Comparison of ENCODE assay signal across 8 cellular contexts in genomic region chr14:60091550-60092511, GRCh38. TPM values are rescaled to one million over a fixed set of nuclear protein-coding genes. Genes with fewer than 3 reads are reported as not detected.
DNase-seq lines count a peak whose midpoint lies in the region; ATAC-seq and TF ChIP-seq lines count a peak whose summit lies in the region.

Gene PCNX4, plus strand, starts transcription at chr14:60091923. Its CDS starts 15,716 bp downstream, at chr14:60107639.

- peaks cover 4 to 14% of the 10 kb centered on the region in 2 experiments; a peak in 3 of 4 replicates for H3K79me1 ChIP-seq in IMR-90 (ENCODE audit: low read depth in 1 of 2, low read length in 2 of 2)

- H3K9me1 ChIP-seq in IMR-90 (ENCODE audit: insufficient read depth, low read length), result peaks cover 7% of the 10 kb centered on the region

- H2AK5ac ChIP-seq in IMR-90 (ENCODE audit: low read depth, low read length), result peak within 1 kb of the TSS; percentile 88

- peak within 1 kb of the TSS; percentile 94 for H3K18ac ChIP-seq in IMR-90 (ENCODE audit: low read depth, low read length)

- in situ Hi-C loops in IMR-90 (cut with MboI; ENCODE audit: low sequenced_read_pairs), result loop anchor here (5.0 to 25.0 kb wide), 2 partner anchors 70 to 605 kb away; partner anchors contain the start of genes JKAMP and L3HYPDH

- H4K91ac ChIP-seq in IMR-90 (ENCODE audit: insufficient read depth, low read depth, low read length), result peak within 1 kb of the TSS; percentile 98

- CTCF ChIA-PET in IMR-90 (lab: Yijun Ruan, JAX), result interaction anchor here (1.5 kb wide), 1 partner anchor 92 kb away, joined by 5 read pairs; no protein-coding TSS in a partner anchor
- CTCF ChIA-PET in PC-3 (lab: Charles Lee), result interaction anchor here (0.5 to 1.0 kb wide), 5 partner anchors 12 to 515 kb away, joined by 3 to 6 read pairs (median 3); no protein-coding TSS in a partner anchor

- peak within 1 kb of the TSS; percentile 96 for H2BK5ac ChIP-seq in IMR-90 (ENCODE audit: low read depth, low read length, poor library complexity, severe bottlenecking)

- H3K9ac ChIP-seq in IMR-90 (ENCODE audit: low read depth, low read length), result peak within 1 kb of the TSS; percentile 94
- H3K9ac ChIP-seq in PC-3 (ENCODE audit: low read length), result peak within 1 kb of the TSS; percentile 86

- H2AFZ ChIP-seq in IMR-90 (replicated peaks; ENCODE audit: low read length, poor library complexity) (peak within 1 kb of the TSS; percentile 84), PC-3 (ENCODE audit: low read length) (peak within 1 kb of the TSS; percentile 95)

- H4K5ac ChIP-seq in IMR-90 (ENCODE audit: low read depth, low read length), result peak within 1 kb of the TSS; percentile 94

- H3K4ac ChIP-seq in IMR-90 (ENCODE audit: low read depth, low read length), result peak within 1 kb of the TSS; percentile 94

- peak; percentile 96 for TF ChIP-seq POLR2A in IMR-90 (IDR thresholded peaks at IDR 0.05; ENCODE audit: low read depth, low read length)

- intact Hi-C loops in IMR-90 (cut with micrococcal nuclease) (loop anchor here (1.0 to 10.0 kb wide), 4 partner anchors 60 to 155 kb away; partner anchors contain the start of genes DHRS7 and PPM1A), PC-3 (cut with micrococcal nuclease) (loop anchor here (1.0 kb wide), 7 partner anchors 28 to 157 kb away; partner anchors contain the start of genes DHRS7 and PPM1A), mucosa of descending colon (cut with DNase I, micrococcal nuclease) (loop anchor here in 1 of 2 donors (10.0 kb wide), 1 partner anchor 153 kb away; the partner anchor contains the start of gene PPM1A)

- no TSS peak for BruUV-seq in IMR-90 (replicated peaks; lab: Mats Ljungman, UMichigan)
- BruUV-seq in PC-3 (replicated peaks; lab: Mats Ljungman, UMichigan), result TSS peak; percentile 91

- TF ChIP-seq RAD21 in IMR-90 (IDR thresholded peaks at IDR 0.05; ENCODE audit: low read length), result no peak

- no peaks in the 10 kb centered on the region for H3K36me3 ChIP-seq in IMR-90 (ENCODE audit: control insufficient read depth, insufficient read depth, low read length)
- no peaks in the 10 kb centered on the region; the same call in 1 of the 2 replicates for H3K36me3 ChIP-seq in PC-3 (ENCODE audit: low read depth, low read length)
- no peaks in the 10 kb centered on the region for H3K36me3 ChIP-seq in mucosa of descending colon (ENCODE audit: low read depth)

- H3K27me3 ChIP-seq in IMR-90 (ENCODE audit: control insufficient read depth, insufficient read depth, low read length), result no peaks in the 10 kb centered on the region
- no peaks in the 10 kb centered on the region for H3K27me3 ChIP-seq in PC-3 (ENCODE audit: low read length)

- no peaks in the 10 kb centered on the region for H3K9me2 ChIP-seq in PC-3 (replicated peaks; ENCODE audit: low read length)

- peaks cover 9% of the 10 kb centered on the region; the same call in 1 of the 2 replicates for H4K20me1 ChIP-seq in IMR-90 (ENCODE audit: insufficient read depth, low read length)
- peaks cover 17% of the 10 kb centered on the region for H4K20me1 ChIP-seq in PC-3 (ENCODE audit: low read length)

- DNase-seq in DMS 273 (lab: John Stamatoyannopoulos, UW; ENCODE audit: unreplicated experiment) (peak; percentile 100), IMR-90 (peak; percentile 98), PC-3 (peak; percentile 100), activated T-cell treated with anti-CD3 and anti-CD28 coated beads for 48 hours (ENCODE audit: low read depth) (peak; percentile 86), epithelial cell of prostate (ENCODE audit: low read depth, low spot score) (peak; percentile 92), mucosa of descending colon (peak; percentile 95 to 98 (median 98))
- peak; percentile 87 for DNase-seq in stimulated activated CD8-positive, alpha-beta memory T cell treated with anti-CD3 and anti-CD28 coated beads, Interleukin-4, amount 100 ng/mL, for 24 hours (ENCODE audit: low read depth)

- no peaks in the 10 kb centered on the region for H3F3A ChIP-seq in PC-3 (ENCODE audit: low read length, unreplicated experiment)

- no peaks in the 10 kb centered on the region for H3K9me3 ChIP-seq in IMR-90 (ENCODE audit: control insufficient read depth, insufficient read depth, low read length)
- H3K9me3 ChIP-seq in PC-3 (ENCODE audit: low read length), result no peaks in the 10 kb centered on the region
- H3K9me3 ChIP-seq in mucosa of descending colon, result no peaks in the 10 kb centered on the region

- peak within 1 kb of the TSS; percentile 99 for H2BK15ac ChIP-seq in IMR-90 (ENCODE audit: low read depth, low read length)

- H4K8ac ChIP-seq in IMR-90 (ENCODE audit: low read depth in 2 of 2, low read length in 2 of 2), result peak within 1 kb of the TSS; percentile 97

- H3K23ac ChIP-seq in IMR-90 (ENCODE audit: low read depth, low read length), result peak within 1 kb of the TSS; percentile 97

- peaks cover 47% of the 10 kb centered on the region for H3K79me2 ChIP-seq in PC-3 (ENCODE audit: low read length)

- TF ChIP-seq CTCF in IMR-90 (conservative IDR thresholded peaks at IDR 0.05; ENCODE audit: low read depth, low read length) (no peak), PC-3 (conservative IDR thresholded peaks at IDR 0.05; ENCODE audit: low read depth, low read length) (no peak), mucosa of descending colon (IDR thresholded peaks at IDR 0.05) (no peak)

- H3K4me2 ChIP-seq in IMR-90 (ENCODE audit: low read depth, low read length) (peak within 1 kb of the TSS; percentile 89), PC-3 (ENCODE audit: low read length) (peak within 1 kb of the TSS; percentile 85)

- 0% methylated on average over 57 of the region's 88 CpGs; no CpG with 5 or more reads in 1 of the 2 experiments for WGBS in IMR-90 (ENCODE audit: extremely low coverage in 2 of 2, insufficient read length in 1 of 2), 2 experiments

- peak within 1 kb of the TSS; percentile 79 for H2BK120ac ChIP-seq in IMR-90 (ENCODE audit: low read depth, low read length)

- dilution Hi-C loops in IMR-90 (cut with HindIII; ENCODE audit: low sequenced_read_pairs, unreplicated experiment), result no loop called here

- POLR2A ChIA-PET in IMR-90 (lab: Charles Lee; ENCODE audit: unreplicated experiment) (no interaction called here), PC-3 (lab: Charles Lee; ENCODE audit: unreplicated experiment) (interaction anchor here (0.6 to 1.4 kb wide), 10 partner anchors 10 to 555 kb away, joined by 3 to 23 read pairs (median 5); partner anchors contain the start of genes DHRS7 and PPM1A)

- H2BK20ac ChIP-seq in IMR-90 (ENCODE audit: low read depth, low read length), result peak within 1 kb of the TSS; percentile 48; the same call in 1 of the 2 replicates

- H3K56ac ChIP-seq in IMR-90 (ENCODE audit: extremely low read depth, insufficient read depth, low read length), result peak within 1 kb of the TSS; percentile 98

- peak within 1 kb of the TSS; percentile 95 for H2AK9ac ChIP-seq in IMR-90 (replicated peaks; ENCODE audit: low read depth, low read length, poor library complexity)

- H3K27ac ChIP-seq in IMR-90 (ENCODE audit: insufficient read depth, low read length) (peak within 1 kb of the TSS; percentile 97), PC-3 (ENCODE audit: low read length) (peak within 1 kb of the TSS; percentile 85), epithelial cell of prostate (peak within 1 kb of the TSS; percentile 97)

- H3K14ac ChIP-seq in IMR-90 (replicated peaks; ENCODE audit: low read depth, low read length), result peak within 1 kb of the TSS; percentile 97

- H3K4me3 ChIP-seq in IMR-90 (ENCODE audit: insufficient read depth, low read depth, low read length) (peak within 1 kb of the TSS; percentile 68), PC-3 (ENCODE audit: low read length) (peak within 1 kb of the TSS; percentile 76), mucosa of descending colon (peak within 1 kb of the TSS; percentile 46)

- peak; percentile 99 for ATAC-seq in GM21528 (IDR thresholded peaks at IDR 0.05; ENCODE audit: low FRiP score, unreplicated experiment)
- peak; percentile 89 for ATAC-seq in IMR-90 (ENCODE audit: low read depth)
- ATAC-seq in PC-3, result peak; percentile 93
- peak; percentile 98 for ATAC-seq in mucosa of descending colon

- peaks cover 9% of the 10 kb centered on the region for H3K4me1 ChIP-seq in IMR-90 (ENCODE audit: control insufficient read depth, insufficient read depth, low read length)
- peaks cover 42% of the 10 kb centered on the region for H3K4me1 ChIP-seq in PC-3 (ENCODE audit: insufficient read depth, low read length)
- peaks cover 14% of the 10 kb centered on the region for H3K4me1 ChIP-seq in mucosa of descending colon (ENCODE audit: low read depth)

TF ChIP-seq in IMR-90, 13 proteins besides CTCF, POLR2A, EP300 and RAD21 (continues in another document):
- peak; percentile 73; the same call in 1 of the 2 replicates for TF ChIP-seq MXI1 (IDR thresholded peaks at IDR 0.05; ENCODE audit: borderline replicate concordance, low read depth, low read length)
- peak; percentile 99 for TF ChIP-seq CEBPB (IDR thresholded peaks at IDR 0.05; ENCODE audit: low read depth, low read length)
- TF ChIP-seq FOS (IDR thresholded peaks at IDR 0.05; ENCODE audit: low read depth, low read length), result peak; percentile 49; the same call in 1 of the 2 replicates
- TF ChIP-seq, protein P1, sequence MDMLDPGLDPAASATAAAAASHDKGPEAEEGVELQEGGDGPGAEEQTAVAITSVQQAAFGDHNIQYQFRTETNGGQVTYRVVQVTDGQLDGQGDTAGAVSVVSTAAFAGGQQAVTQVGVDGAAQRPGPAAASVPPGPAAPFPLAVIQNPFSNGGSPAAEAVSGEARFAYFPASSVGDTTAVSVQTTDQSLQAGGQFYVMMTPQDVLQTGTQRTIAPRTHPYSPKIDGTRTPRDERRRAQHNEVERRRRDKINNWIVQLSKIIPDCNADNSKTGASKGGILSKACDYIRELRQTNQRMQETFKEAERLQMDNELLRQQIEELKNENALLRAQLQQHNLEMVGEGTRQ (IDR thresholded peaks at IDR 0.05; ENCODE audit: low read depth, low read length), result 0 out of 2 replicates have a peak, but pooled peaks have one; percentile 9
- no peak for TF ChIP-seq CHD1 (IDR thresholded peaks at IDR 0.05; ENCODE audit: low read depth, low read length)
- TF ChIP-seq, protein P2, sequence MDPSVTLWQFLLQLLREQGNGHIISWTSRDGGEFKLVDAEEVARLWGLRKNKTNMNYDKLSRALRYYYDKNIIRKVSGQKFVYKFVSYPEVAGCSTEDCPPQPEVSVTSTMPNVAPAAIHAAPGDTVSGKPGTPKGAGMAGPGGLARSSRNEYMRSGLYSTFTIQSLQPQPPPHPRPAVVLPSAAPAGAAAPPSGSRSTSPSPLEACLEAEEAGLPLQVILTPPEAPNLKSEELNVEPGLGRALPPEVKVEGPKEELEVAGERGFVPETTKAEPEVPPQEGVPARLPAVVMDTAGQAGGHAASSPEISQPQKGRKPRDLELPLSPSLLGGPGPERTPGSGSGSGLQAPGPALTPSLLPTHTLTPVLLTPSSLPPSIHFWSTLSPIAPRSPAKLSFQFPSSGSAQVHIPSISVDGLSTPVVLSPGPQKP (IDR thresholded peaks at IDR 0.05; ENCODE audit: borderline replicate concordance, low read depth, low read length), result no peak
- TF ChIP-seq BHLHE40 (IDR thresholded peaks at IDR 0.05; ENCODE audit: low read depth, low read length), result peak; percentile 87

RNA-seq across cellular contexts. Expression of gene PCNX4, which starts in this region (rescaled TPM):
- total RNA-seq in IMR-90 (2012; rRNA removed) (128 and 151 TPM in 2 replicates), PC-3 (2014; rRNA removed) (117 and 151 TPM in 2 replicates), mucosa of descending colon (10 to 100 TPM; 23.7 to 32.0 (median 25.7) TPM)
- polyA plus RNA-seq in IMR-90 (2012; rRNA removed), result 44.7 and 55.4 TPM in 2 replicates
- polyA plus RNA-seq in IMR-90 (2012; cell fraction: cytosol; rRNA removed), result 34.3 and 60.9 TPM in 2 replicates
- polyA plus RNA-seq in IMR-90 (2012; cell fraction: nucleus; rRNA removed; ENCODE audit: low replicate concordance), result 64.5 and 76.9 TPM in 2 replicates

Comparison
In these comparisons a context has a peak if more than half of its experiments do, and no peak if none do; other contexts are left out.
1. Peak in every context shown above with its lines: DNase-seq, ATAC-seq, H3K4me3 ChIP-seq and H3K27ac ChIP-seq.